ENCODE assay signal across 7 cellular contexts in the genomic region with DNA sequence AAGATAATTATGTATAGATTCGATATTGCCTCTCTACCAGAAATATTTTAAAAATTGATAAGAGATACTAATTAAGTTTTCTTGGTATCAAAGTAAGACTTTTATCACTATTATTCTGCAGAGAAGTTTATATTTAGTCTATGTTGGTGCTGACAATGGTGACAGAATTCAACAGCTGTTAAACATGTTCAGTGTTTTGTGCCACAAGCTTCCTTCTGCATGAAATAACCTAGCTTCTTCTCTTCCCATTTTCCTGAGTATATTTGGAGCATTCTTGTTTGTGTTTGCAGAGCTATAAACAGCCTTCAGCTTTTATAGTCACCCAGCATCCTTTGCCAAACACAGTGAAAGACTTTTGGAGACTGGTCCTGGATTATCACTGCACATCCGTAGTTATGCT.
"Had no signal": no experiment of that assay in that cellular context is flagged by ENCODE, and none has a peak within 500 bp of the region (broad histone marks: within the 10 kb centered on the region; RNA-seq: fewer than 3 reads in every experiment).

No MANE protein-coding gene starts in this region.

- FAIRE-seq: H1, H54, HTR-8/SVneo had no signal

- H3K4me2 ChIP-seq: GM23338 had no signal

- H3K4me3 ChIP-seq: GM23338 had no signal

- H2AFZ ChIP-seq: GM23338 had no signal

- ATAC-seq: GM23338 had no signal

- DNase-seq: H9, HCEC 1CT, IMR-90 had no signal
